In the genomic region with DNA sequence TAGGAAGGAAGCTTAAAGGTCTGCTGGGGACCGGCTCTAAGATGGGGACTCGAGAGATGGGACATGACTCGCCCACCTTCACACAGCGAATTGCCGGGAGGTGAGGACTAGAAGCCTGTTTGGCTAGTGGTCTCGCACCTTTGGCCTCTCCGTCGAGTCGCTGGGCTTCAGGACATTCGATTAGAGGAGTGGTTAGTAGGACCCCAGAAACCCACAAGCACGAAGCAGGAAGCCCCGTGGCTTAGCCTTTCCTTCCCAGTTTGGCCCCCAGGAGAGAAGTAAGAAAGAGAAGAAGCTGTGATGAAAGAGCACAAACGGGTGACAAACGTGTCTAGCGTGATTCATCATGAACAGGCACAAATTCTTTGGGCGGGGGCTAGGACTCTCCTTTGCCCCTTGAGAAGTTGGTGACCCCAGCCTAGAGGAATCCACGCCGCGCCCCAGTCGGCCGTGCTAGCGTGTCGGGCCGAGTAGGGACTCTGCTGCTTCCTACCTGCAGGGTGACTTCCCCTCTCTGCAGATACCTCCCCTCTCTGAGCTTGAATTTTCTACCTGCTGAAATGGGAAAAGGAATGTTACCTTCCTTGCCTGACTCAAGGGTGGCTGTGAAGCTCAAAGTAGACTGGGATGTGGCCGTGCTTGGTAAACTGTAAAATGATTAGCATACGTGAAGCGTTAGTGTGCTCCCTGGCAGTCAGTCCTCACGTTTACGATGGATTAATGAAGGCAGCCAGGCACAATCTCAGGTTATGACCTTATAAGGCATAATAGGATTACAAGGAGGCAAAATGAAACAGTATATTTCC, we compare ENCODE assay signal across 8 cellular contexts. TPM values are rescaled to one million over a fixed set of nuclear protein-coding genes. Genes with fewer than 3 reads are reported as not detected.
DNase-seq lines count a peak whose midpoint lies in the region; ATAC-seq lines count a peak whose summit lies in the region.

No MANE protein-coding gene starts in this region.

- H3K27me3 ChIP-seq in CD4-positive, alpha-beta memory T cell (ENCODE audit: insufficient read depth, low read length) = peaks cover 16% of the 10 kb centered on the region
- H3K27me3 ChIP-seq in SJSA1 (replicated peaks) = no peaks in the 10 kb centered on the region

- intact Hi-C loops in CD4-positive, alpha-beta memory T cell (cut with micrococcal nuclease) = loop anchor here (1.0 to 10.0 kb wide), 6 partner anchors 9 to 1621 kb away; partner anchors contain the start of genes AMPD3, RPL27A, SBF2 and TRIM66

- H3K9me3 ChIP-seq in CD4-positive, alpha-beta memory T cell (ENCODE audit: control insufficient read depth in 1 of 2, low read length in 2 of 2) = no peaks in the 10 kb centered on the region
- no peaks in the 10 kb centered on the region for H3K9me3 ChIP-seq in SJSA1 (replicated peaks)

- CTCF ChIA-PET in CD4-positive, alpha-beta memory T cell (lab: Charles Lee; ENCODE audit: partially characterized antibody) = interaction anchor here (0.6 to 12.8 kb wide), 19 partner anchors 7 to 817 kb away, joined by 3 to 349 read pairs (median 4); partner anchors contain the start of gene SBF2

- peaks cover 5 to 6% of the 10 kb centered on the region in 2 donors for H3K27me3 Mint-ChIP-seq in CD4-positive, alpha-beta memory T cell
- H3K27me3 Mint-ChIP-seq in central memory CD8-positive, alpha-beta T cell = peaks cover 38% of the 10 kb centered on the region
- H3K27me3 Mint-ChIP-seq in stimulated activated naive CD8-positive, alpha-beta T cell treated with anti-CD3 and anti-CD28 coated beads, Interleukin-15, Interleukin-2, amounts not matched to agents 100 ng/mL and 50 ng/mL, for 24 hours = peaks cover 55% of the 10 kb centered on the region

- peak overlapping the region; percentile 97 to 99 for H3K4me3 ChIP-seq in CD4-positive, alpha-beta memory T cell (ENCODE audit: low read length in 2 of 2)
- H3K4me3 ChIP-seq in SJSA1 = peak overlapping the region; percentile 55

- peaks cover 57% of the 10 kb centered on the region for H3K4me1 ChIP-seq in CD4-positive, alpha-beta memory T cell (ENCODE audit: insufficient read depth, low read length)
- peaks cover 55% of the 10 kb centered on the region for H3K4me1 ChIP-seq in SJSA1 (replicated peaks)

- POLR2A ChIA-PET in CD4-positive, alpha-beta memory T cell (lab: Charles Lee; ENCODE audit: partially characterized antibody) = interaction anchor here (0.6 to 5.0 kb wide), 15 partner anchors 7 to 939 kb away, joined by 3 to 39 read pairs (median 3); partner anchors contain the start of genes CTR9, EIF4G2, SBF2 and WEE1

- H3K36me3 Mint-ChIP-seq in CD4-positive, alpha-beta memory T cell = peaks cover 0 to 11% of the 10 kb centered on the region in 2 donors
- peaks cover 12% of the 10 kb centered on the region for H3K36me3 Mint-ChIP-seq in central memory CD8-positive, alpha-beta T cell (ENCODE audit: insufficient read depth)
- no peaks in the 10 kb centered on the region for H3K36me3 Mint-ChIP-seq in stimulated activated naive CD8-positive, alpha-beta T cell treated with anti-CD3 and anti-CD28 coated beads, Interleukin-15, Interleukin-2, amounts not matched to agents 100 ng/mL and 50 ng/mL, for 24 hours (ENCODE audit: low read depth)

- no peak for ATAC-seq in central memory CD8-positive, alpha-beta T cell (replicated peaks; ENCODE audit: extremely low read depth, poor library complexity, severe bottlenecking)
- no peak for ATAC-seq in HG02973 (IDR thresholded peaks at IDR 0.05; ENCODE audit: unreplicated experiment)
- no peak for ATAC-seq in GM18867 (IDR thresholded peaks at IDR 0.05; ENCODE audit: unreplicated experiment)

- DNase-seq in CD4-positive, alpha-beta memory T cell = peak; percentile 31 to 48 (median 38)
- DNase-seq in HT-29 (ENCODE audit: low spot score) (peak; percentile 82), SJSA1 (ENCODE audit: low read depth in 1 of 2, low spot score in 2 of 2) (peak; percentile 71 to 74), left kidney (ENCODE audit: low read depth, low spot score) (peak; percentile 61)
- no peak for DNase-seq in central memory CD8-positive, alpha-beta T cell (ENCODE audit: low spot score in 2 of 2)

- no peaks in the 10 kb centered on the region for H3K36me3 ChIP-seq in CD4-positive, alpha-beta memory T cell (ENCODE audit: insufficient read depth, low read length)
- H3K36me3 ChIP-seq in SJSA1 = 0 out of 2 replicates have a peak, but pooled peaks cover 3% of the 10 kb centered on the region

- peak overlapping the region; percentile 94 to 100 (median 98) for H3K4me3 Mint-ChIP-seq in CD4-positive, alpha-beta memory T cell
- peak overlapping the region; percentile 96 for H3K4me3 Mint-ChIP-seq in central memory CD8-positive, alpha-beta T cell
- peak overlapping the region; percentile 89 for H3K4me3 Mint-ChIP-seq in stimulated activated naive CD8-positive, alpha-beta T cell treated with anti-CD3 and anti-CD28 coated beads, Interleukin-15, Interleukin-2, amounts not matched to agents 100 ng/mL and 50 ng/mL, for 24 hours

- H3K4me1 Mint-ChIP-seq in CD4-positive, alpha-beta memory T cell = peaks cover 28 to 64% (median 44%) of the 10 kb centered on the region in 4 donors
- peaks cover 64% of the 10 kb centered on the region for H3K4me1 Mint-ChIP-seq in central memory CD8-positive, alpha-beta T cell
- H3K4me1 Mint-ChIP-seq in stimulated activated naive CD8-positive, alpha-beta T cell treated with anti-CD3 and anti-CD28 coated beads, Interleukin-15, Interleukin-2, amounts not matched to agents 100 ng/mL and 50 ng/mL, for 24 hours (ENCODE audit: low read depth) = peaks cover 63% of the 10 kb centered on the region

- H3K27ac Mint-ChIP-seq in CD4-positive, alpha-beta memory T cell = peak overlapping the region; percentile 79 to 98 (median 95)
- H3K27ac Mint-ChIP-seq in central memory CD8-positive, alpha-beta T cell (ENCODE audit: low read depth) = peak overlapping the region; percentile 89
- H3K27ac Mint-ChIP-seq in stimulated activated naive CD8-positive, alpha-beta T cell treated with anti-CD3 and anti-CD28 coated beads, Interleukin-15, Interleukin-2, amounts not matched to agents 100 ng/mL and 50 ng/mL, for 24 hours = peak overlapping the region; percentile 11

- H3K9me3 Mint-ChIP-seq in CD4-positive, alpha-beta memory T cell = no peaks in the 10 kb centered on the region
- H3K9me3 Mint-ChIP-seq in central memory CD8-positive, alpha-beta T cell = no peaks in the 10 kb centered on the region
- H3K9me3 Mint-ChIP-seq in stimulated activated naive CD8-positive, alpha-beta T cell treated with anti-CD3 and anti-CD28 coated beads, Interleukin-15, Interleukin-2, amounts not matched to agents 100 ng/mL and 50 ng/mL, for 24 hours = no peaks in the 10 kb centered on the region

- peak overlapping the region; percentile 62 for H3K27ac ChIP-seq in CD4-positive, alpha-beta memory T cell (ENCODE audit: low read depth, low read length)
- H3K27ac ChIP-seq in SJSA1 = peak overlapping the region; percentile 69

RNA-seq across cellular contexts. Expression of gene ADM, which starts 1.1 kb away (rescaled TPM):
- under 1 TPM; 0.49 to 0.53 TPM for total RNA-seq in CD4-positive, alpha-beta memory T cell
- polyA plus RNA-seq in CD4-positive, alpha-beta memory T cell = under 1 TPM in 1 of 2 donors, not detected in 1; 0.31 TPM
- 33.3 and 37.6 TPM in 2 replicates for total RNA-seq in HT-29 (2014; rRNA removed; shearing (Covaris generic))
- total RNA-seq in SJSA1 (2014; rRNA removed; shearing (Covaris generic)) = 6.2 and 9.2 TPM in 2 replicates

RNA-seq across cellular contexts. Expression of gene SBF2, which starts 9.7 kb away (rescaled TPM):
- 10 to 100 TPM; 13.8 to 15.4 TPM for total RNA-seq in CD4-positive, alpha-beta memory T cell
- polyA plus RNA-seq in CD4-positive, alpha-beta memory T cell = 1 to 10 TPM in 1 of 2 donors, under 1 TPM in 1; 0.50 to 6.7 TPM
- total RNA-seq in HT-29 (2014; rRNA removed; shearing (Covaris generic)) = 24.4 and 27.1 TPM in 2 replicates
- total RNA-seq in SJSA1 (2014; rRNA removed; shearing (Covaris generic)) = 19.9 and 29.7 TPM in 2 replicates

Comparison
In these comparisons a context has a peak if more than half of its experiments do, and no peak if none do; other contexts are left out.
1. DNase-seq: peak in CD4-positive, alpha-beta memory T cell (5 of 5), HT-29 (single experiment), SJSA1 (2 of 2) and left kidney (single experiment); none in central memory CD8-positive, alpha-beta T cell (0 of 2).
2. H3K27ac Mint-ChIP-seq: peak in every context shown above with its lines; median percentile 95 in CD4-positive, alpha-beta memory T cell; 89 in central memory CD8-positive, alpha-beta T cell; 11 in stimulated activated naive CD8-positive, alpha-beta T cell treated with anti-CD3 and anti-CD28 coated beads, Interleukin-15, Interleukin-2, amounts not matched to agents 100 ng/mL and 50 ng/mL, for 24 hours.
3. Peak in every context shown above with its lines, with median percentiles within 50 percentile points of each other: H3K4me3 Mint-ChIP-seq.